16 cellular contexts compared by ENCODE assay signal in genomic region chr15:71508081-71508682, GRCh38.
A peak's percentile ranks its signal among the peaks of the same experiment; 100 is the strongest.
DNase-seq lines count a peak whose midpoint lies in the region; ATAC-seq and TF ChIP-seq lines count a peak whose summit lies in the region.
"Had no signal": no experiment of that assay in that cellular context is flagged by ENCODE, and none has a peak within 500 bp of the region (broad histone marks: within the 10 kb centered on the region; RNA-seq: fewer than 3 reads in every experiment).

No MANE protein-coding gene starts in this region.

- H3K4me3 ChIP-seq in thoracic aorta: no peak overlapping the region
- H3K4me3 ChIP-seq: adrenal gland, lower lobe of right lung, pancreas had no signal

- in situ Hi-C loops in T47D (cut with HindIII; ENCODE audit: low pct_unique_long_range_greater_than_20kb, low sequenced_read_pairs): no loop called here

- no peaks in the 10 kb centered on the region for H3K27me3 ChIP-seq in thoracic aorta (replicated peaks; ENCODE audit: insufficient read depth)
- H3K27me3 ChIP-seq: adrenal gland, pancreas had no signal

- peaks cover 4 to 58% of the 10 kb centered on the region in 2 donors for H3K4me1 ChIP-seq in thoracic aorta (ENCODE audit: control insufficient read depth in 1 of 2, low read depth in 2 of 2)
- H3K4me1 ChIP-seq: adrenal gland had no signal

- no peaks in the 10 kb centered on the region for H3K36me3 ChIP-seq in thoracic aorta
- H3K36me3 ChIP-seq: adrenal gland, lower lobe of right lung, pancreas had no signal

- peak overlapping the region; percentile 53 to 65 for H3K27ac ChIP-seq in thoracic aorta
- H3K27ac ChIP-seq: adrenal gland, lower lobe of right lung, pancreas had no signal

- DNase-seq in T47D (ENCODE audit: low read depth in 1 of 2, low spot score in 1 of 2) (peak; percentile 2 to 72), thoracic aorta (ENCODE audit: low spot score) (no peak), SW 1271 (lab: John Stamatoyannopoulos, UW) (no peak), AG08395 (ENCODE audit: low spot score) (no peak)
- DNase-seq: activated CD8-positive, alpha-beta memory T cell treated with anti-CD3 and anti-CD28 coated beads for 24 hours; adrenal gland; GDM1; lower lobe of right lung; naive B cell; NCI-H1417 treated with DMSO at 0.1 percent for 48 hours; NK-92 treated with Interleukin-12 subunit alpha and Interleukin-12 subunit beta, amount 100 ng/mL, for 24 hours; pancreas; small intestine had no signal

- TF ChIP-seq CTCF in thoracic aorta (IDR thresholded peaks at IDR 0.05): no peak

- no peaks in the 10 kb centered on the region for H3K9me3 ChIP-seq in thoracic aorta
- H3K9me3 ChIP-seq: adrenal gland, lower lobe of right lung, pancreas had no signal

- ATAC-seq in GM19043 (IDR thresholded peaks at IDR 0.05; ENCODE audit: low read depth, unreplicated experiment) (peak; percentile 64), HG02885 (IDR thresholded peaks at IDR 0.05; ENCODE audit: poor library complexity, unreplicated experiment) (peak; percentile 78), thoracic aorta (ENCODE audit: insufficient number of reproducible peaks, low FRiP score, low read depth) (no peak), HG02938 (IDR thresholded peaks at IDR 0.05; ENCODE audit: unreplicated experiment) (no peak)
- ATAC-seq: lower lobe of right lung, pancreas had no signal

Comparison
In these comparisons a context has a peak if more than half of its experiments do, and no peak if none do; other contexts are left out.
1. ATAC-seq: peak in GM19043 (single experiment) and HG02885 (single experiment); none in thoracic aorta (single experiment) and HG02938 (single experiment).
2. DNase-seq: peak in T47D (2 of 2); none in thoracic aorta (single experiment), SW 1271 (0 of 2) and AG08395 (single experiment).